23 cellular contexts compared by ENCODE assay signal in genomic region chr12:4587108-4587507, GRCh38.
"Had no signal": no experiment of that assay in that cellular context is flagged by ENCODE, and none has a peak within 500 bp of the region (broad histone marks: within the 10 kb centered on the region; RNA-seq: fewer than 3 reads in every experiment).

No MANE protein-coding gene starts in this region.

- H3K36me3 Mint-ChIP-seq: natural killer cell treated with Interleukin-12 subunit alpha and Interleukin-12 subunit beta and Interleukin-15 and Interleukin-18, amount 100 ng/mL, for 72 hours had no signal

- H3K9me3 Mint-ChIP-seq: activated naive CD8-positive, alpha-beta T cell treated with anti-CD3 and anti-CD28 coated beads for 36 hours; activated T-cell treated with anti-CD3 and anti-CD28 coated beads, Interleukin-2, amount 50 U/mL, for 4 hours; activated T-helper 2 cell treated with anti-CD3 and anti-CD28 coated beads, Interferon-gamma antibody, Interleukin-2, Interleukin-4, amounts not matched to agents 10 μg/mL and 5 μg/mL and 100 μg/mL, durations not matched to agents 14 hours and 24 hours and 36 hours; natural killer cell treated with Interleukin-12 subunit alpha and Interleukin-12 subunit beta and Interleukin-15 and Interleukin-18, amount 100 ng/mL, for 72 hours had no signal

- H3K4me1 Mint-ChIP-seq: activated naive CD8-positive, alpha-beta T cell treated with anti-CD3 and anti-CD28 coated beads for 36 hours had no signal

- H3K4me3 ChIP-seq: breast epithelium, ovary, psoas muscle, upper lobe of right lung had no signal

- H3K27ac ChIP-seq: breast epithelium, neutrophil, ovary, psoas muscle, upper lobe of right lung had no signal

- FAIRE-seq: endometrium, TTC549 had no signal

- H3K36me3 ChIP-seq: breast epithelium, neutrophil, ovary, upper lobe of right lung had no signal

- H3K4me3 Mint-ChIP-seq: activated naive CD8-positive, alpha-beta T cell treated with anti-CD3 and anti-CD28 coated beads for 36 hours; activated T-cell treated with anti-CD3 and anti-CD28 coated beads, Interleukin-2, amount 50 U/mL, for 4 hours; natural killer cell treated with Interleukin-12 subunit alpha and Interleukin-12 subunit beta and Interleukin-15 and Interleukin-18, amount 100 ng/mL, for 72 hours had no signal

- H3K9me3 ChIP-seq: breast epithelium, neutrophil, ovary, psoas muscle, upper lobe of right lung had no signal

- H3K4me1 ChIP-seq: breast epithelium, psoas muscle, upper lobe of right lung had no signal

- H3K27ac Mint-ChIP-seq: activated naive CD8-positive, alpha-beta T cell treated with anti-CD3 and anti-CD28 coated beads for 36 hours; activated T-helper 2 cell treated with anti-CD3 and anti-CD28 coated beads, Interferon-gamma antibody, Interleukin-2, Interleukin-4, amounts not matched to agents 10 μg/mL and 5 μg/mL and 100 μg/mL, durations not matched to agents 14 hours and 24 hours and 36 hours; natural killer cell treated with Interleukin-12 subunit alpha and Interleukin-12 subunit beta and Interleukin-15 and Interleukin-18, amount 100 ng/mL, for 72 hours had no signal

- DNase-seq: activated CD4-positive, alpha-beta T cell treated with anti-CD3 and anti-CD28 coated beads, Interleukin-2, amount 50 U/mL, for 48 hours; activated CD8-positive, alpha-beta memory T cell treated with anti-CD3 and anti-CD28 coated beads, Interleukin-2, amount 50 U/mL, for 48 hours; activated naive CD4-positive, alpha-beta T cell; activated naive CD8-positive, alpha-beta T cell treated with anti-CD3 and anti-CD28 coated beads for 36 hours; activated T-cell treated with anti-CD3 and anti-CD28 coated beads, Interleukin-2, amount 50 U/mL, for 4 hours; cortex of kidney; left ventricle myocardium superior; mammary epithelial cell; midbrain; ovary; psoas muscle; right cardiac atrium; stimulated activated CD4-positive, alpha-beta T cell treated with anti-CD3 and anti-CD28 coated beads, Interleukin-12 subunit alpha, Interleukin-12 subunit beta, amount 100 ng/mL, for 4 hours; stimulated activated CD4-positive, alpha-beta T cell treated with anti-CD3 and anti-CD28 coated beads, Interleukin-4, amount 100 ng/mL, for 4 hours; stimulated activated naive CD8-positive, alpha-beta T cell treated with anti-CD3 and anti-CD28 coated beads, Interleukin-15, Interleukin-2, amounts not matched to agents 100 U/mL and 50 U/mL, for 24 hours; T-helper 1 cell; upper lobe of right lung had no signal

- H3K27me3 ChIP-seq: breast epithelium, ovary, upper lobe of right lung had no signal
